ENCODE assay signal across 10 cellular contexts in the genomic region with DNA sequence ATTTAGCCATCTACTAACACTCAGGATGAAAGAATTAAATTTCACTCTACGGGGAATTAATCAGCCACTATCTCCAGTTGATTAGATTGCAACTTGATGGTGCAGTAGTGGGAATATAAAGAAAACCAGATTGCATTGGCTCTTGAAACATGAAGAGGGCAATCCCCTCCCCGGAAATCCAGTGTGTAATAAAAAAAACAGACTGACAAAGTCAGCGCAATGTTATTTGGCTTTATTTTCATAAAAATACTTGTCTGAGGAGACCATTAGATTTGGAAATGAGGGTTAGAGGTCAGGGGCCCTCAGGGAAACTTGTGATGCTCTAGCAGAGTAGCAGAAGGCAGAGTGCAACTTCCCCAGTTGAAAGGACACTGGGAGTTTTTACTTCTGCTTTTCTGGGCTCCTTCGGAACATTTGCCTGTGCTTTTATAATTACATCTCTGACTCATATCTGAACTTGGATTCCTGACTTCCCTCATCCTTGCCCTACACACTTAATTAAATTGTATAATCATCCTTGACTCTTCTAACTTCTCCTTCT.
DNase-seq lines count a peak whose midpoint lies in the region; ATAC-seq and TF ChIP-seq lines count a peak whose summit lies in the region.
"Had no signal": no experiment of that assay in that cellular context is flagged by ENCODE, and none has a peak within 500 bp of the region (broad histone marks: within the 10 kb centered on the region; RNA-seq: fewer than 3 reads in every experiment).

No MANE protein-coding gene starts in this region.

- peak overlapping the region; percentile 15; the same call in 1 of the 2 replicates for H3K27ac ChIP-seq in HUES64 (ENCODE audit: low read depth, low read length)
- peak overlapping the region; percentile 71 for H3K27ac ChIP-seq in neural cell (ENCODE audit: low read length)

- peaks cover 0 to 2% (median 0%) of the 10 kb centered on the region in 3 donors for H3K27me3 Mint-ChIP-seq in CD14-positive monocyte (ENCODE audit: low read depth in 3 of 3)
- H3K27me3 Mint-ChIP-seq in dendritic cell treated with granulocyte-macrophage colony-stimulating factor and Interleukin-4, amounts not matched to agents 40 ng/mL and 50 ng/mL, for 4 days = no peaks in the 10 kb centered on the region
- H3K27me3 Mint-ChIP-seq: activated naive CD8-positive, alpha-beta T cell treated with anti-CD3 and anti-CD28 coated beads, Interleukin-2, amount 10 ng/mL, durations not matched to agents 7 days and 5 days had no signal

- peaks cover 11% of the 10 kb centered on the region; the same call in 1 of the 2 replicates for H3K4me1 ChIP-seq in HUES64 (ENCODE audit: insufficient read depth, low read length)

- peak; percentile 81 for DNase-seq in CD14-positive monocyte (ENCODE audit: low spot score)
- no peak for DNase-seq in HUDEP-2 (lab: John Stamatoyannopoulos, UW; ENCODE audit: unreplicated experiment in 76 of 76)
- DNase-seq in T-helper 1 cell = no peak
- DNase-seq: activated naive CD8-positive, alpha-beta T cell treated with anti-CD3 and anti-CD28 coated beads, Interleukin-2, amount 10 ng/mL, durations not matched to agents 7 days and 5 days; NCI-H2081 had no signal

- peak overlapping the region; percentile 90 to 98 (median 98) for H3K27ac Mint-ChIP-seq in CD14-positive monocyte
- peak overlapping the region; percentile 78 for H3K27ac Mint-ChIP-seq in dendritic cell treated with granulocyte-macrophage colony-stimulating factor and Interleukin-4, amounts not matched to agents 40 ng/mL and 50 ng/mL, for 4 days
- H3K27ac Mint-ChIP-seq: activated naive CD8-positive, alpha-beta T cell treated with anti-CD3 and anti-CD28 coated beads, Interleukin-2, amount 10 ng/mL, durations not matched to agents 7 days and 5 days had no signal

- H3K79me2 ChIP-seq in neural cell (replicated peaks; ENCODE audit: insufficient read depth, low read length) = no peaks in the 10 kb centered on the region

- H3K4me2 ChIP-seq in neural cell (ENCODE audit: low read length) = no peak overlapping the region

- TF ChIP-seq RAD21 in neural cell (conservative IDR thresholded peaks at IDR 0.05) = no peak

- no peak overlapping the region for H3K9ac ChIP-seq in HUES64 (ENCODE audit: low read depth, low read length)
- H3K9ac ChIP-seq in neural cell (ENCODE audit: low read length) = peak overlapping the region; percentile 34

- H3K4me1 Mint-ChIP-seq in CD14-positive monocyte = peaks cover 24% of the 10 kb centered on the region
- peaks cover 22% of the 10 kb centered on the region for H3K4me1 Mint-ChIP-seq in dendritic cell treated with granulocyte-macrophage colony-stimulating factor and Interleukin-4, amounts not matched to agents 40 ng/mL and 50 ng/mL, for 4 days (ENCODE audit: low read depth)
- H3K4me1 Mint-ChIP-seq: activated naive CD8-positive, alpha-beta T cell treated with anti-CD3 and anti-CD28 coated beads, Interleukin-2, amount 10 ng/mL, durations not matched to agents 7 days and 5 days had no signal

- H2AFZ ChIP-seq in neural cell (ENCODE audit: low read depth, low read length) = no peak overlapping the region

- H3F3A ChIP-seq in neural cell (ENCODE audit: insufficient read depth, low read length, poor library complexity, severe bottlenecking) = no peaks in the 10 kb centered on the region

- H4K20me1 ChIP-seq in neural cell (ENCODE audit: insufficient read depth) = no peaks in the 10 kb centered on the region

- no peak for ATAC-seq in HG03571 (IDR thresholded peaks at IDR 0.05; ENCODE audit: unreplicated experiment)
- ATAC-seq in GM18517 (IDR thresholded peaks at IDR 0.05; ENCODE audit: unreplicated experiment) = no peak

- peak overlapping the region in 1 of 2 donors; percentile 82 for H3K4me3 Mint-ChIP-seq in CD14-positive monocyte
- no peak overlapping the region for H3K4me3 Mint-ChIP-seq in dendritic cell treated with granulocyte-macrophage colony-stimulating factor and Interleukin-4, amounts not matched to agents 40 ng/mL and 50 ng/mL, for 4 days
- H3K4me3 Mint-ChIP-seq: activated naive CD8-positive, alpha-beta T cell treated with anti-CD3 and anti-CD28 coated beads, Interleukin-2, amount 10 ng/mL, durations not matched to agents 7 days and 5 days had no signal

- no peak overlapping the region for H3K4me3 ChIP-seq in HUES64 (ENCODE audit: low read length)
- peak overlapping the region; percentile 37 for H3K4me3 ChIP-seq in neural cell (ENCODE audit: low read length)

- TF ChIP-seq EP300 in neural cell (conservative IDR thresholded peaks at IDR 0.05; ENCODE audit: poor library complexity, severe bottlenecking) = no peak

- intact Hi-C loops in CD14-positive monocyte (cut with micrococcal nuclease) = no loop called here
- intact Hi-C loops in dendritic cell treated with granulocyte-macrophage colony-stimulating factor and Interleukin-4, amounts not matched to agents 40 ng/mL and 50 ng/mL, for 4 days (cut with micrococcal nuclease) = loop anchor here (2.0 to 5.0 kb wide), 2 partner anchors 18 to 686 kb away; no protein-coding TSS in a partner anchor

- H3K9me2 ChIP-seq in neural cell (ENCODE audit: insufficient read depth, low read length) = no peaks in the 10 kb centered on the region

- no peaks in the 10 kb centered on the region for H3K36me3 ChIP-seq in HUES64 (ENCODE audit: insufficient read depth, low read length)
- H3K36me3 ChIP-seq in neural cell (ENCODE audit: insufficient read depth, low read length) = no peaks in the 10 kb centered on the region

- H3K9me3 ChIP-seq in HUES64 (ENCODE audit: insufficient read depth, low read depth, low read length) = peaks cover 13% of the 10 kb centered on the region; the same call in 1 of the 2 replicates
- no peaks in the 10 kb centered on the region for H3K9me3 ChIP-seq in neural cell (ENCODE audit: low read length)

- H3K27me3 ChIP-seq in HUES64 (ENCODE audit: insufficient read depth, low read length) (no peaks in the 10 kb centered on the region), neural cell (ENCODE audit: insufficient read depth, low read depth, low read length) (no peaks in the 10 kb centered on the region)

- H3K36me3 Mint-ChIP-seq in CD14-positive monocyte = no peaks in the 10 kb centered on the region
- no peaks in the 10 kb centered on the region for H3K36me3 Mint-ChIP-seq in dendritic cell treated with granulocyte-macrophage colony-stimulating factor and Interleukin-4, amounts not matched to agents 40 ng/mL and 50 ng/mL, for 4 days (ENCODE audit: low read depth)
- H3K36me3 Mint-ChIP-seq: activated naive CD8-positive, alpha-beta T cell treated with anti-CD3 and anti-CD28 coated beads, Interleukin-2, amount 10 ng/mL, durations not matched to agents 7 days and 5 days had no signal

- TF ChIP-seq CTCF in CD14-positive monocyte (IDR thresholded peaks at IDR 0.05) (no peak), neural cell (IDR thresholded peaks at IDR 0.05; ENCODE audit: poor library complexity, severe bottlenecking) (no peak)

- peaks cover 0 to 9% (median 4%) of the 10 kb centered on the region in 7 donors for H3K9me3 Mint-ChIP-seq in CD14-positive monocyte
- H3K9me3 Mint-ChIP-seq in dendritic cell treated with granulocyte-macrophage colony-stimulating factor and Interleukin-4, amounts not matched to agents 40 ng/mL and 50 ng/mL, for 4 days = peaks cover 7% of the 10 kb centered on the region

- WGBS in HUES64 = 78% methylated on average over 4 of the region's 4 CpGs

TF ChIP-seq in neural cell, 6 proteins besides CTCF, POLR2A, EP300 and RAD21:
- no peak for TF ChIP-seq EZH2 (IDR thresholded peaks at IDR 0.05; ENCODE audit: borderline replicate concordance, insufficient read depth, low read length, poor library complexity, severe bottlenecking)
- no peak for TF ChIP-seq TAF1 (IDR thresholded peaks at IDR 0.05; ENCODE audit: low read depth)
- no peak for TF ChIP-seq SMC3 (conservative IDR thresholded peaks at IDR 0.05; ENCODE audit: poor library complexity)
- no peak for TF ChIP-seq MXI1 (conservative IDR thresholded peaks at IDR 0.05; ENCODE audit: poor library complexity, severe bottlenecking)
- no peak for TF ChIP-seq REST (IDR thresholded peaks at IDR 0.05; ENCODE audit: borderline replicate concordance)
- TF ChIP-seq POLR2AphosphoS5 (IDR thresholded peaks at IDR 0.05) = no peak
TF ChIP-seq in neural cell: peak in this region for 0.
